ENCODE assay signal across 8 cellular contexts in the genomic region with DNA sequence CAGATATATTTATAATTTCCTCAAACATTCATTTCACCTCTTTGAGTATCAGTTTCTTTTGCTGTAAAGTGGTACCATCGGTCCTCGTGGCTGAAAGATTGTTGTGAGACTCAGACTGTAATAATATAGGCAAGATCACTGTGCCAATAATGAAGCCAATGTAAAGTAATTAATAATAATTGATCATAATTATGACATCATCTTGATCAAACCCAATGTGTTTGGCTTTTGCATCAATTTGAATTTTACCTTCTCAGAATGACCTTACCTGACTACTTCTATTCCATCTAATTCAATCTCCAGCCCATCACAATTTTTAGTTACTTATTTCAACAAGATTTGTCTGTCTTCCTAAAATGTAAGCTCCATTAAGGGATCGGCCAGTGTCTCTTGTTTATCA.
"Had no signal": no experiment of that assay in that cellular context is flagged by ENCODE, and none has a peak within 500 bp of the region (broad histone marks: within the 10 kb centered on the region; RNA-seq: fewer than 3 reads in every experiment).

No MANE protein-coding gene starts in this region.

- DNase-seq: GDM1, GF-D8 had no signal

- H3K4me3 ChIP-seq: GM12878 had no signal

- ATAC-seq: GM12878 had no signal

- FAIRE-seq: G401.6, GM12878, GM12891, GM12892, GM18507, GM19239 had no signal
